ENCODE assay signal across 21 cellular contexts in genomic region chr17:60534613-60535157, GRCh38. TPM values are rescaled to one million over a fixed set of nuclear protein-coding genes. Genes with fewer than 3 reads are reported as not detected.
DNase-seq lines count a peak whose midpoint lies in the region; ATAC-seq and TF ChIP-seq lines count a peak whose summit lies in the region.
"Had no signal": no experiment of that assay in that cellular context is flagged by ENCODE, and none has a peak within 500 bp of the region (broad histone marks: within the 10 kb centered on the region; RNA-seq: fewer than 3 reads in every experiment).

No MANE protein-coding gene starts in this region.

- H3K9me3 ChIP-seq in body of pancreas (no peaks in the 10 kb centered on the region), mesenchymal stem cell (ENCODE audit: control insufficient read depth, low read length) (no peaks in the 10 kb centered on the region)

- H3K36me3 ChIP-seq in body of pancreas (replicated peaks in 1 of 2; ENCODE audit: insufficient read depth in 1 of 2, low read depth in 2 of 2) (no peaks in the 10 kb centered on the region), mesenchymal stem cell (ENCODE audit: control insufficient read depth in 1 of 2, insufficient read depth in 2 of 2, low read depth in 1 of 2, low read length in 2 of 2) (no peaks in the 10 kb centered on the region)

- no peak overlapping the region for H3K4me2 ChIP-seq in mesenchymal stem cell (ENCODE audit: low read length, poor library complexity, severe bottlenecking)
- H3K4me2 ChIP-seq: BLaER1 treated with 17β-estradiol and CSF1 and Interleukin-3, amounts not matched to agents 10 nM and 100 nM; GM23338 had no signal

- peak; percentile 59 for ATAC-seq in body of pancreas
- ATAC-seq: GM23338, HCT116 had no signal

- H3K27me3 ChIP-seq in body of pancreas (no peaks in the 10 kb centered on the region), mesenchymal stem cell (ENCODE audit: control insufficient read depth in 1 of 2, insufficient read depth in 1 of 2, low read length in 2 of 2) (no peaks in the 10 kb centered on the region)
- H3K27me3 ChIP-seq: BLaER1 treated with 17β-estradiol and CSF1 and Interleukin-3, amounts not matched to agents 10 nM and 100 nM had no signal

- no peak overlapping the region for H4K91ac ChIP-seq in mesenchymal stem cell (ENCODE audit: low read length)

- H3K4ac ChIP-seq in mesenchymal stem cell (ENCODE audit: low read depth in 1 of 2, low read length in 2 of 2), result no peak overlapping the region

- TF ChIP-seq CTCF in body of pancreas (IDR thresholded peaks at IDR 0.05), result no peak
- TF ChIP-seq CTCF in type B pancreatic cell (conservative IDR thresholded peaks at IDR 0.05), result no peak
- TF ChIP-seq CTCF in coronary artery (IDR thresholded peaks at IDR 0.05), result no peak

- no peak overlapping the region for H3K4me3 Mint-ChIP-seq in type B pancreatic cell
- no peak overlapping the region for H3K4me3 Mint-ChIP-seq in activated T-cell treated with anti-CD3 and anti-CD28 coated beads, Interleukin-2, amount 50 U/mL, for 24 hours
- H3K4me3 Mint-ChIP-seq: GM23338 had no signal

- H3K27me3 Mint-ChIP-seq in type B pancreatic cell, result no peaks in the 10 kb centered on the region
- peaks cover 4% of the 10 kb centered on the region for H3K27me3 Mint-ChIP-seq in activated T-cell treated with anti-CD3 and anti-CD28 coated beads, Interleukin-2, amount 50 U/mL, for 24 hours

- H3K27ac ChIP-seq in body of pancreas (no peak overlapping the region), mesenchymal stem cell (ENCODE audit: low read length, poor library complexity, severe bottlenecking) (peak overlapping the region; percentile 82), coronary artery (no peak overlapping the region)
- H3K27ac ChIP-seq: BLaER1 treated with 17β-estradiol and CSF1 and Interleukin-3, amounts not matched to agents 10 nM and 100 nM had no signal

- no peak overlapping the region for H4K8ac ChIP-seq in mesenchymal stem cell (ENCODE audit: low read length)

- no peak overlapping the region for H2BK15ac ChIP-seq in mesenchymal stem cell (ENCODE audit: low read depth, poor library complexity, severe bottlenecking)

- WGBS in body of pancreas, 2 donors, result 50 to 56% methylated on average over 7 of the region's 7 CpGs
- WGBS in mesenchymal stem cell, result 73% methylated on average over 7 of the region's 7 CpGs

- H3K4me1 ChIP-seq in body of pancreas, result peaks cover 12% of the 10 kb centered on the region
- H3K4me1 ChIP-seq in mesenchymal stem cell (ENCODE audit: control insufficient read depth, insufficient read depth, low read depth, low read length), result no peaks in the 10 kb centered on the region
- H3K4me1 ChIP-seq: BLaER1 treated with 17β-estradiol and CSF1 and Interleukin-3, amounts not matched to agents 10 nM and 100 nM had no signal

- H3K4me3 ChIP-seq in body of pancreas, result no peak overlapping the region
- H3K4me3 ChIP-seq in mesenchymal stem cell (ENCODE audit: insufficient read depth in 1 of 2, low read depth in 1 of 2, low read length in 2 of 2), result no peak overlapping the region
- H3K4me3 ChIP-seq in coronary artery, result no peak overlapping the region
- H3K4me3 ChIP-seq: BLaER1 treated with 17β-estradiol and CSF1 and Interleukin-3, amounts not matched to agents 10 nM and 100 nM; GM23338 had no signal

- no peak for TF ChIP-seq POLR2A in body of pancreas (IDR thresholded peaks at IDR 0.05)

- peak overlapping the region; percentile 19 for H3K27ac Mint-ChIP-seq in type B pancreatic cell
- no peak overlapping the region for H3K27ac Mint-ChIP-seq in activated T-cell treated with anti-CD3 and anti-CD28 coated beads, Interleukin-2, amount 50 U/mL, for 24 hours
- H3K27ac Mint-ChIP-seq: GM23338 had no signal

- no peak overlapping the region for H3K9ac ChIP-seq in mesenchymal stem cell (ENCODE audit: low read length)
- H3K9ac ChIP-seq: BLaER1 treated with 17β-estradiol and CSF1 and Interleukin-3, amounts not matched to agents 10 nM and 100 nM had no signal

- no peak overlapping the region for H2BK5ac ChIP-seq in mesenchymal stem cell (ENCODE audit: low read depth, low read length, poor library complexity, severe bottlenecking)

- H2AFZ ChIP-seq in mesenchymal stem cell (ENCODE audit: low read depth, low read length), result no peak overlapping the region
- H2AFZ ChIP-seq: GM23338 had no signal

- H2BK120ac ChIP-seq in mesenchymal stem cell (ENCODE audit: low read depth, low read length), result no peak overlapping the region

- DNase-seq in NOMO-1 treated with DMSO at 0.1 percent for 48 hours (lab: John Stamatoyannopoulos, UW; ENCODE audit: unreplicated experiment) (peak; percentile 0), NOMO-1 (lab: John Stamatoyannopoulos, UW; ENCODE audit: unreplicated experiment in 2 of 2) (no peak), body of pancreas (no peak), mesenchymal stem cell (peak; percentile 16), type B pancreatic cell (ENCODE audit: extremely low spot score, unreplicated experiment) (no peak), coronary artery (ENCODE audit: low spot score) (no peak)
- DNase-seq in stimulated activated CD4-positive, alpha-beta T cell treated with anti-CD3 and anti-CD28 coated beads, Interleukin-2, amount 100 ng/mL, for 24 hours, result no peak
- DNase-seq in activated T-cell treated with anti-CD3 and anti-CD28 coated beads, Interleukin-2, amount 50 U/mL, for 24 hours, result no peak
- DNase-seq: 8988T, DMS 273 treated with DMSO at 0.1 percent for 48 hours, GF-D8, KG1, NCI-H1048, NCI-H1436 treated with DMSO at 0.1 percent for 48 hours, NCI-H2029 treated with DMSO at 0.1 percent for 48 hours, NCI-H2171 treated with DMSO at 0.1 percent for 48 hours, NCI-H510A, SHP77 treated with DMSO at 0.1 percent for 48 hours had no signal

- intact Hi-C loops in body of pancreas (cut with DNase I), result no loop called here

- no peaks in the 10 kb centered on the region for H3K36me3 Mint-ChIP-seq in type B pancreatic cell
- H3K36me3 Mint-ChIP-seq in activated T-cell treated with anti-CD3 and anti-CD28 coated beads, Interleukin-2, amount 50 U/mL, for 24 hours (ENCODE audit: low read depth), result no peaks in the 10 kb centered on the region

- H2AK5ac ChIP-seq in mesenchymal stem cell (ENCODE audit: low read length, severe bottlenecking), result no peak overlapping the region

- H3K23ac ChIP-seq in mesenchymal stem cell (ENCODE audit: low read length in 2 of 2), result no peak overlapping the region

- H3K14ac ChIP-seq in mesenchymal stem cell (ENCODE audit: low read length in 2 of 2), result no peak overlapping the region

- peaks cover 3% of the 10 kb centered on the region for H3K9me3 Mint-ChIP-seq in type B pancreatic cell
- no peaks in the 10 kb centered on the region for H3K9me3 Mint-ChIP-seq in activated T-cell treated with anti-CD3 and anti-CD28 coated beads, Interleukin-2, amount 50 U/mL, for 24 hours
- H3K9me3 Mint-ChIP-seq: GM23338 had no signal

- H3K4me1 Mint-ChIP-seq in type B pancreatic cell (ENCODE audit: unreplicated experiment), result peaks cover 3% of the 10 kb centered on the region
- no peaks in the 10 kb centered on the region for H3K4me1 Mint-ChIP-seq in activated T-cell treated with anti-CD3 and anti-CD28 coated beads, Interleukin-2, amount 50 U/mL, for 24 hours (ENCODE audit: low read depth)
- H3K4me1 Mint-ChIP-seq: GM23338 had no signal

- peaks cover under 1% of the 10 kb centered on the region for H3K79me1 ChIP-seq in mesenchymal stem cell (replicated peaks; ENCODE audit: low read length, poor library complexity, severe bottlenecking)

- H3K18ac ChIP-seq in mesenchymal stem cell (ENCODE audit: low read depth in 1 of 2, low read length in 2 of 2), result peak overlapping the region in 1 of 2 experiments; percentile 49

- H2BK12ac ChIP-seq in mesenchymal stem cell (ENCODE audit: low read length in 2 of 2), result no peak overlapping the region

RNA-seq across cellular contexts. Expression of gene APPBP2, which starts 8.6 kb away (rescaled TPM):
- total RNA-seq in body of pancreas, result 10 to 100 TPM; 10.9 to 15.3 TPM
- polyA plus RNA-seq in mesenchymal stem cell (2013, experiment 1 of 2), result 20.3 TPM
- polyA plus RNA-seq in mesenchymal stem cell (2013, experiment 2 of 2), result 20.8 TPM
- total RNA-seq in type B pancreatic cell (ENCODE audit: low replicate concordance), result 44.8 and 66.4 TPM in 2 replicates

Comparison
In these comparisons a context has a peak if more than half of its experiments do, and no peak if none do; other contexts are left out.
1. DNase-seq: peak in NOMO-1 treated with DMSO at 0.1 percent for 48 hours (single experiment) and mesenchymal stem cell (single experiment); none in NOMO-1 (0 of 2), body of pancreas (0 of 4), type B pancreatic cell (single experiment), coronary artery (single experiment), stimulated activated CD4-positive, alpha-beta T cell treated with anti-CD3 and anti-CD28 coated beads, Interleukin-2, amount 100 ng/mL, for 24 hours (0 of 2) and activated T-cell treated with anti-CD3 and anti-CD28 coated beads, Interleukin-2, amount 50 U/mL, for 24 hours (single experiment).